ENCODE assay signal across 9 cellular contexts in the genomic region with DNA sequence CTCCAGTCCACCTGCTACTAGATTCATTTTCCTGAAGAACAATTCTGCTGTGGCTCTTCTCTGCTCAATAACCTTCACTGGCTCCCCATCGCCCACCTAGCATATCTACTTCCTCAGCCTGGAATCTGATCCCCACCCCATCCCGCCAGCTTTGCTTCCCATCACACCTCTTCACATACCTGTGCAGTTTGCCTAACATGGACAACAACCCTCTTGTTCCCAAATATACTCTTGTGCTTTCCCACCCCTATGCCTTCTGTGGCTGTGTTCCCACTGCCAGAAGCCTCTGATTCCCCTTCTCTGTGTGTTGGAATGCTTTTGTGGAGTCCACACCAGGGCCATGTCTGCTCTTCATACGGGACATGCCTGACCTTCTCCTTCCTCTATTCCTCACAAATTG.
DNase-seq lines count a peak whose midpoint lies in the region; ATAC-seq and TF ChIP-seq lines count a peak whose summit lies in the region.
"Had no signal": no experiment of that assay in that cellular context is flagged by ENCODE, and none has a peak within 500 bp of the region (broad histone marks: within the 10 kb centered on the region; RNA-seq: fewer than 3 reads in every experiment).

No MANE protein-coding gene starts in this region.

- no peaks in the 10 kb centered on the region for H3K27me3 Mint-ChIP-seq in stimulated activated naive CD8-positive, alpha-beta T cell treated with anti-CD3 and anti-CD28 coated beads, Interleukin-15, Interleukin-2, amounts not matched to agents 100 ng/mL and 50 ng/mL, for 24 hours
- no peaks in the 10 kb centered on the region for H3K27me3 Mint-ChIP-seq in central memory CD8-positive, alpha-beta T cell
- H3K27me3 Mint-ChIP-seq in nephron (ENCODE audit: low read depth): peaks cover 7% of the 10 kb centered on the region

- peaks cover 5% of the 10 kb centered on the region for H3K36me3 Mint-ChIP-seq in stimulated activated naive CD8-positive, alpha-beta T cell treated with anti-CD3 and anti-CD28 coated beads, Interleukin-15, Interleukin-2, amounts not matched to agents 100 ng/mL and 50 ng/mL, for 24 hours (ENCODE audit: low read depth)
- H3K36me3 Mint-ChIP-seq in central memory CD8-positive, alpha-beta T cell (ENCODE audit: insufficient read depth): peaks cover 7% of the 10 kb centered on the region
- H3K36me3 Mint-ChIP-seq in nephron (ENCODE audit: low read depth): peaks cover 17% of the 10 kb centered on the region

- DNase-seq in stimulated activated naive CD8-positive, alpha-beta T cell treated with anti-CD3 and anti-CD28 coated beads, Interleukin-15, Interleukin-2, amounts not matched to agents 100 U/mL and 50 U/mL, for 24 hours: no peak
- DNase-seq in central memory CD8-positive, alpha-beta T cell (ENCODE audit: low spot score in 2 of 2): no peak
- DNase-seq: SIG-M5 had no signal

- peaks cover 94% of the 10 kb centered on the region for H3K4me1 Mint-ChIP-seq in stimulated activated naive CD8-positive, alpha-beta T cell treated with anti-CD3 and anti-CD28 coated beads, Interleukin-15, Interleukin-2, amounts not matched to agents 100 ng/mL and 50 ng/mL, for 24 hours (ENCODE audit: low read depth)
- H3K4me1 Mint-ChIP-seq in central memory CD8-positive, alpha-beta T cell: peaks cover 80% of the 10 kb centered on the region
- H3K4me1 Mint-ChIP-seq in nephron: peaks cover 55% of the 10 kb centered on the region

- H3K27ac Mint-ChIP-seq in stimulated activated naive CD8-positive, alpha-beta T cell treated with anti-CD3 and anti-CD28 coated beads, Interleukin-15, Interleukin-2, amounts not matched to agents 100 ng/mL and 50 ng/mL, for 24 hours: peak overlapping the region; percentile 86
- peak overlapping the region; percentile 96 for H3K27ac Mint-ChIP-seq in central memory CD8-positive, alpha-beta T cell (ENCODE audit: low read depth)
- peak overlapping the region; percentile 80 to 96 (median 94) for H3K27ac Mint-ChIP-seq in nephron

- H3K9me3 Mint-ChIP-seq in stimulated activated naive CD8-positive, alpha-beta T cell treated with anti-CD3 and anti-CD28 coated beads, Interleukin-15, Interleukin-2, amounts not matched to agents 100 ng/mL and 50 ng/mL, for 24 hours: no peaks in the 10 kb centered on the region
- no peaks in the 10 kb centered on the region for H3K9me3 Mint-ChIP-seq in central memory CD8-positive, alpha-beta T cell
- H3K9me3 Mint-ChIP-seq in nephron: peaks cover 9% of the 10 kb centered on the region

- no peak for ATAC-seq in stimulated activated naive CD8-positive, alpha-beta T cell treated with anti-CD3 and anti-CD28 coated beads, Interleukin-15, Interleukin-2, amounts not matched to agents 100 U/mL and 50 U/mL, for 24 hours
- ATAC-seq in central memory CD8-positive, alpha-beta T cell (replicated peaks; ENCODE audit: extremely low read depth, poor library complexity, severe bottlenecking): no peak
- ATAC-seq in HG03025 (IDR thresholded peaks at IDR 0.05; ENCODE audit: low FRiP score, unreplicated experiment) (no peak), HG02610 (IDR thresholded peaks at IDR 0.05; ENCODE audit: unreplicated experiment) (no peak), GM21825 (IDR thresholded peaks at IDR 0.05; ENCODE audit: unreplicated experiment) (no peak), GM21528 (IDR thresholded peaks at IDR 0.05; ENCODE audit: low FRiP score, unreplicated experiment) (no peak)

- H3K4me3 Mint-ChIP-seq in stimulated activated naive CD8-positive, alpha-beta T cell treated with anti-CD3 and anti-CD28 coated beads, Interleukin-15, Interleukin-2, amounts not matched to agents 100 ng/mL and 50 ng/mL, for 24 hours: peak overlapping the region; percentile 11
- peak overlapping the region; percentile 54 for H3K4me3 Mint-ChIP-seq in central memory CD8-positive, alpha-beta T cell
- no peak overlapping the region for H3K4me3 Mint-ChIP-seq in nephron

- TF ChIP-seq CTCF in nephron (IDR thresholded peaks at IDR 0.05; ENCODE audit: unreplicated experiment in 3 of 3): no peak

Comparison
In these comparisons a context has a peak if more than half of its experiments do, and no peak if none do; other contexts are left out.
1. H3K4me3 Mint-ChIP-seq: peak in stimulated activated naive CD8-positive, alpha-beta T cell treated with anti-CD3 and anti-CD28 coated beads, Interleukin-15, Interleukin-2, amounts not matched to agents 100 ng/mL and 50 ng/mL, for 24 hours (single experiment) and central memory CD8-positive, alpha-beta T cell (single experiment); none in nephron (0 of 3).
2. Peak in every context shown above with its lines, with median percentiles within 50 percentile points of each other: H3K27ac Mint-ChIP-seq.